Comparison of ENCODE assay signal across 21 cellular contexts in the genomic region with DNA sequence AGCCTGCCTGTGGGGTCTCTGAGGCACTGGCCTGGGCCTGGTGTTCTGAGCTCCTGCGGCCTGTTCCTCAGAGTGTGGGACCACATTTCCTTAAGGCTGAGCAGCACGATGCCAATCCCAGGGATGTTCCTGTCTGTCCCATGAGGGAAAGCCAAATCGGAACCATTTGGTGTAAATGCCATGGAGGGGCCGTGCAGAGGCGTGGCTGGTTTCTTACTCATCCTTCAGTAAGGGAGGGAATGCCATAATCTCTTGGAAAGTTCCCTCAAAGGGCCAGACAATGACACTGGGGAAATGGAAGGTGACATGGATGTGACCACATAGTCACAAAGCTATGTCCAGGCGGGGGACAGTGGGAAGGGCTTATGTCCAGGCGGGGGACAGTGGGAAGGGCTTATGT.
"Had no signal": no experiment of that assay in that cellular context is flagged by ENCODE, and none has a peak within 500 bp of the region (broad histone marks: within the 10 kb centered on the region; RNA-seq: fewer than 3 reads in every experiment).

No MANE protein-coding gene starts in this region.

- H3K27ac Mint-ChIP-seq: activated CD4-positive, alpha-beta memory T cell treated with anti-CD3 and anti-CD28 coated beads, Interleukin-2, amount 10 ng/mL, durations not matched to agents 7 days and 5 days; activated CD8-positive, alpha-beta memory T cell treated with anti-CD3 and anti-CD28 coated beads, Interleukin-2, amount 10 ng/mL, durations not matched to agents 7 days and 5 days; brain; endodermal cell had no signal

- H3K4me1 ChIP-seq: prostate gland, right atrium auricular region, uterus had no signal

- H3K36me3 Mint-ChIP-seq: activated CD8-positive, alpha-beta memory T cell treated with anti-CD3 and anti-CD28 coated beads, Interleukin-2, amount 10 ng/mL, durations not matched to agents 7 days and 5 days; brain had no signal

- H3K27ac ChIP-seq: heart left ventricle, left lung, prostate gland, right atrium auricular region, tibial nerve, uterus had no signal

- DNase-seq: activated CD4-positive, alpha-beta memory T cell treated with anti-CD3 and anti-CD28 coated beads, Interleukin-2, amount 10 ng/mL, durations not matched to agents 7 days and 5 days; activated CD4-positive, alpha-beta T cell treated with anti-CD3 and anti-CD28 coated beads for 48 hours; activated CD4-positive, CD25-positive, alpha-beta regulatory T cell; activated CD8-positive, alpha-beta memory T cell treated with anti-CD3 and anti-CD28 coated beads, Interleukin-2, amount 10 ng/mL, durations not matched to agents 7 days and 5 days; activated naive CD4-positive, alpha-beta T cell treated with Interleukin-2 at 50 U/mL for 16 hours; anterior cingulate cortex; caudate nucleus; left lung; midbrain; nephron progenitor cell; stimulated activated CD4-positive, alpha-beta T cell treated with anti-CD3 and anti-CD28 coated beads, Interleukin-2, amount 100 ng/mL, for 24 hours; stimulated activated naive CD8-positive, alpha-beta T cell treated with anti-CD3 and anti-CD28 coated beads, Interleukin-15, Interleukin-2, amounts not matched to agents 100 U/mL and 50 U/mL, for 24 hours; substantia nigra; T-helper 2 cell; uterus had no signal

- H3K27me3 ChIP-seq: heart left ventricle, left lung, right atrium auricular region, tibial nerve, uterus had no signal

- H3K4me3 Mint-ChIP-seq: activated CD4-positive, alpha-beta memory T cell treated with anti-CD3 and anti-CD28 coated beads, Interleukin-2, amount 10 ng/mL, durations not matched to agents 7 days and 5 days; activated CD8-positive, alpha-beta memory T cell treated with anti-CD3 and anti-CD28 coated beads, Interleukin-2, amount 10 ng/mL, durations not matched to agents 7 days and 5 days; brain; endodermal cell; nephron progenitor cell had no signal

- ATAC-seq: activated CD8-positive, alpha-beta memory T cell treated with anti-CD3 and anti-CD28 coated beads, Interleukin-2, amount 10 ng/mL, durations not matched to agents 7 days and 5 days; left lung; stimulated activated naive CD8-positive, alpha-beta T cell treated with anti-CD3 and anti-CD28 coated beads, Interleukin-15, Interleukin-2, amounts not matched to agents 100 U/mL and 50 U/mL, for 24 hours had no signal

- H3K4me1 Mint-ChIP-seq: activated CD4-positive, alpha-beta memory T cell treated with anti-CD3 and anti-CD28 coated beads, Interleukin-2, amount 10 ng/mL, durations not matched to agents 7 days and 5 days; activated CD8-positive, alpha-beta memory T cell treated with anti-CD3 and anti-CD28 coated beads, Interleukin-2, amount 10 ng/mL, durations not matched to agents 7 days and 5 days; brain; endodermal cell had no signal

- H3K9me3 ChIP-seq: heart left ventricle, left lung, prostate gland, right atrium auricular region, tibial nerve, uterus had no signal

- H3K27me3 Mint-ChIP-seq: activated CD4-positive, alpha-beta memory T cell treated with anti-CD3 and anti-CD28 coated beads, Interleukin-2, amount 10 ng/mL, durations not matched to agents 7 days and 5 days; activated CD8-positive, alpha-beta memory T cell treated with anti-CD3 and anti-CD28 coated beads, Interleukin-2, amount 10 ng/mL, durations not matched to agents 7 days and 5 days had no signal

- H3K4me3 ChIP-seq: heart left ventricle, left lung, prostate gland, right atrium auricular region, tibial nerve, uterus had no signal

- H3K36me3 ChIP-seq: heart left ventricle, left lung, prostate gland, right atrium auricular region, tibial nerve, uterus had no signal

- H3K9me3 Mint-ChIP-seq: activated CD4-positive, alpha-beta memory T cell treated with anti-CD3 and anti-CD28 coated beads, Interleukin-2, amount 10 ng/mL, durations not matched to agents 7 days and 5 days; brain; endodermal cell; nephron progenitor cell had no signal
